ENCODE assay signal across 19 cellular contexts in genomic region chr2:134690629-134691215, GRCh38.
"Had no signal": no experiment of that assay in that cellular context is flagged by ENCODE, and none has a peak within 500 bp of the region (broad histone marks: within the 10 kb centered on the region; RNA-seq: fewer than 3 reads in every experiment).

No MANE protein-coding gene starts in this region.

- H3K9me3 ChIP-seq: adrenal gland, esophagus muscularis mucosa, neutrophil had no signal

- H3K27me3 ChIP-seq: adrenal gland, esophagus muscularis mucosa, gastroesophageal sphincter, heart right ventricle, neutrophil had no signal

- H3K36me3 ChIP-seq: adrenal gland, esophagus muscularis mucosa, gastroesophageal sphincter, heart right ventricle, neutrophil had no signal

- H3K79me2 ChIP-seq: parathyroid adenoma had no signal

- H3K4me3 ChIP-seq: adrenal gland, esophagus muscularis mucosa, gastroesophageal sphincter, heart right ventricle had no signal

- H3K4me1 ChIP-seq: adrenal gland, esophagus muscularis mucosa, gastroesophageal sphincter, heart right ventricle, parathyroid adenoma had no signal

- H2AFZ ChIP-seq: parathyroid adenoma had no signal

- H3K9ac ChIP-seq: parathyroid adenoma had no signal

- H3K27ac ChIP-seq: adrenal gland, esophagus muscularis mucosa, gastroesophageal sphincter, heart right ventricle, neutrophil, parathyroid adenoma had no signal

- ATAC-seq: activated naive CD4-positive, alpha-beta T cell treated with anti-CD3 and anti-CD28 coated beads, Interleukin-2, amount 50 U/mL, for 72 hours; gastroesophageal sphincter; heart right ventricle; left ventricle myocardium superior; natural killer cell; sciatic nerve; stimulated activated effector memory CD8-positive, alpha-beta T cell treated with anti-CD3 and anti-CD28 coated beads, Interleukin-12 subunit alpha, Interleukin-12 subunit beta, amount 100 ng/mL, for 72 hours; WTC11 had no signal

- DNase-seq: activated CD4-positive, alpha-beta memory T cell treated with anti-CD3 and anti-CD28 coated beads for 36 hours; activated CD4-positive, alpha-beta T cell treated with anti-CD3 and anti-CD28 coated beads for 4 hours; activated gamma-delta T cell treated with Interleukin-2 at 50 U/mL for 16 hours; activated T-cell treated with anti-CD3 and anti-CD28 coated beads for 4 hours; adrenal gland; effector CD8-positive, alpha-beta T cell; heart right ventricle; left ventricle myocardium superior; mesendoderm; natural killer cell; stimulated activated CD4-positive, alpha-beta T cell treated with anti-CD3 and anti-CD28 coated beads, Interleukin-4, amount 100 ng/mL, for 24 hours had no signal
